Comparison of ENCODE assay signal across 9 cellular contexts in the genomic region with DNA sequence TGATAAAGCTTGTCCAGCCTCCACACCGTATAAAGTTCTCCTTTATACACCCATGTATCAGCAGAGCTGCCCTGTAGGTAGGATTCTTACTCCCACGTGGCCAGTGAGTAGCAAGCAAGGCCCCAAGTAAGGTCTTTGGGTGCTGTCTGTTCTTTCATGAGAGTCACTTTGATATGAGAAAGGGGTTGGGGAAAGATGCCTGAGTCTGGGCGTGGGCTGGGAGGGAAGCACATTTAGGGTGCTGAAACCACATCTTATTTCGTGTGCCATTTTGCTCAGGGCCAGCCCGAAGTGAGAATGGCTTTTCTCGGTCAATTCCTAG. TPM values are rescaled to one million over a fixed set of nuclear protein-coding genes. Genes with fewer than 3 reads are reported as not detected.
A peak's percentile ranks its signal among the peaks of the same experiment; 100 is the strongest.
DNase-seq lines count a peak whose midpoint lies in the region; ATAC-seq and TF ChIP-seq lines count a peak whose summit lies in the region.
"Had no signal": no experiment of that assay in that cellular context is flagged by ENCODE, and none has a peak within 500 bp of the region (broad histone marks: within the 10 kb centered on the region; RNA-seq: fewer than 3 reads in every experiment).

No MANE protein-coding gene starts in this region.

- H3K4me1 Mint-ChIP-seq in activated naive CD4-positive, alpha-beta T cell treated with anti-CD3 and anti-CD28 coated beads, Interleukin-2, amount 50 U/mL, for 24 hours: peaks cover 38% of the 10 kb centered on the region

- peaks cover 5% of the 10 kb centered on the region for H3K4me1 ChIP-seq in mesodermal cell (ENCODE audit: control insufficient read depth, insufficient read depth, low read length, poor library complexity, severe bottlenecking)
- peaks cover 0 to 52% (median 11%) of the 10 kb centered on the region in 4 donors for H3K4me1 ChIP-seq in tibial nerve

- ATAC-seq in GM21447 (IDR thresholded peaks at IDR 0.05; ENCODE audit: unreplicated experiment): no peak

- H3K4me3 Mint-ChIP-seq in activated naive CD4-positive, alpha-beta T cell treated with anti-CD3 and anti-CD28 coated beads, Interleukin-2, amount 50 U/mL, for 24 hours: peak overlapping the region; percentile 96

- peak overlapping the region; percentile 74 for H3K27ac Mint-ChIP-seq in activated naive CD4-positive, alpha-beta T cell treated with anti-CD3 and anti-CD28 coated beads, Interleukin-2, amount 50 U/mL, for 24 hours

- H3K27me3 Mint-ChIP-seq in activated naive CD4-positive, alpha-beta T cell treated with anti-CD3 and anti-CD28 coated beads, Interleukin-2, amount 50 U/mL, for 24 hours: no peaks in the 10 kb centered on the region

- peaks cover 0 to 53% of the 10 kb centered on the region in 2 donors for H3K27me3 ChIP-seq in tibial nerve

- peaks cover 19% of the 10 kb centered on the region for H3K36me3 ChIP-seq in mesodermal cell (ENCODE audit: control insufficient read depth, insufficient read depth, low read length)
- H3K36me3 ChIP-seq in tibial nerve: peaks cover 0 to 14% (median 0%) of the 10 kb centered on the region in 3 donors

- no peak for TF ChIP-seq POLR2A in tibial nerve (IDR thresholded peaks at IDR 0.05)

- peaks cover 1% of the 10 kb centered on the region for H3K36me3 Mint-ChIP-seq in activated naive CD4-positive, alpha-beta T cell treated with anti-CD3 and anti-CD28 coated beads, Interleukin-2, amount 50 U/mL, for 24 hours

- 29 to 35% methylated on average over 4 to 5 of the region's 6 CpGs for WGBS in mesodermal cell (ENCODE audit: insufficient coverage in 2 of 2), 2 experiments
- WGBS in tibial nerve, 2 donors: 26% methylated on average over 6 of the region's 6 CpGs

- H3K4me3 ChIP-seq in mesodermal cell (ENCODE audit: extremely low read depth, insufficient read depth, low read length, poor library complexity, severe bottlenecking): peak overlapping the region; percentile 50
- H3K4me3 ChIP-seq in tibial nerve: peak overlapping the region; percentile 24 to 67 (median 65)

- DNase-seq in activated effector memory CD4-positive, alpha-beta T cell treated with anti-CD3 and anti-CD28 coated beads, Interleukin-2, amount 50 U/mL, for 16 hours: peak; percentile 71
- DNase-seq in activated effector memory CD4-positive, alpha-beta T cell treated with Interleukin-2 at 50 U/mL for 16 hours: no peak
- no peak for DNase-seq in tibial nerve (ENCODE audit: low spot score in 2 of 2)
- no peak for DNase-seq in NCI-H146 (lab: John Stamatoyannopoulos, UW)
- DNase-seq in epidermal melanocyte (ENCODE audit: insufficient read length, low spot score): no peak
- DNase-seq: NCI-H187 had no signal

- H3K9me3 Mint-ChIP-seq in activated naive CD4-positive, alpha-beta T cell treated with anti-CD3 and anti-CD28 coated beads, Interleukin-2, amount 50 U/mL, for 24 hours: no peaks in the 10 kb centered on the region

- H3K9me3 ChIP-seq in mesodermal cell (ENCODE audit: control insufficient read depth, low read length): no peaks in the 10 kb centered on the region
- H3K9me3 ChIP-seq in tibial nerve: no peaks in the 10 kb centered on the region

- H3K27ac ChIP-seq in mesodermal cell (ENCODE audit: low read depth, low read length, severe bottlenecking) (no peak overlapping the region), tibial nerve (peak overlapping the region in 3 of 4 donors; percentile 67 to 83 (median 69))

- TF ChIP-seq CTCF in tibial nerve (IDR thresholded peaks at IDR 0.05): no peak

- TF ChIP-seq EP300 in tibial nerve (IDR thresholded peaks at IDR 0.05): no peak

RNA-seq across cellular contexts. Expression of a gene that starts 0.4 kb away (rescaled TPM):
- 4.6 TPM for polyA plus RNA-seq in mesodermal cell (2013, experiment 1 of 2)
- 3.7 TPM for polyA plus RNA-seq in mesodermal cell (2013, experiment 2 of 2)
- 1 to 10 TPM in 3 of 4 donors, under 1 TPM in 1; 0.98 to 4.2 (median 2.2) TPM for total RNA-seq in tibial nerve

RNA-seq across cellular contexts. Expression of a gene that starts 10.9 kb away (rescaled TPM):
- 32.5 TPM for polyA plus RNA-seq in mesodermal cell (2013, experiment 1 of 2)
- 32.9 TPM for polyA plus RNA-seq in mesodermal cell (2013, experiment 2 of 2)
- total RNA-seq in tibial nerve: 1 to 10 TPM; 1.1 to 5.1 (median 2.9) TPM

RNA-seq across cellular contexts. Expression of a gene that starts 19.3 kb away (rescaled TPM):
- 158 TPM for polyA plus RNA-seq in mesodermal cell (2013, experiment 1 of 2)
- polyA plus RNA-seq in mesodermal cell (2013, experiment 2 of 2): 135 TPM
- 100 to 1,000 TPM in 1 of 4 donors, 10 to 100 TPM in 3; 79.4 to 106 (median 90.1) TPM for total RNA-seq in tibial nerve

RNA-seq across cellular contexts. Expression of a gene that starts 58.7 kb away (rescaled TPM):
- 52.9 TPM for polyA plus RNA-seq in mesodermal cell (2013, experiment 1 of 2)
- 44.8 TPM for polyA plus RNA-seq in mesodermal cell (2013, experiment 2 of 2)
- total RNA-seq in tibial nerve: 100 to 1,000 TPM; 132 to 172 (median 151) TPM

RNA-seq across cellular contexts. Expression of a gene that starts 58.9 kb away (rescaled TPM):
- polyA plus RNA-seq in mesodermal cell (2013, experiment 1 of 2): 23.5 TPM
- polyA plus RNA-seq in mesodermal cell (2013, experiment 2 of 2): 20.0 TPM
- 10 to 100 TPM; 27.1 to 35.4 (median 30.7) TPM for total RNA-seq in tibial nerve
